10 cellular contexts compared by ENCODE assay signal in genomic region chr22:29846290-29846689, GRCh38.
"Had no signal": no experiment of that assay in that cellular context is flagged by ENCODE, and none has a peak within 500 bp of the region (broad histone marks: within the 10 kb centered on the region; RNA-seq: fewer than 3 reads in every experiment).

No MANE protein-coding gene starts in this region.

- H2AFZ ChIP-seq: GM23248 had no signal

- H3K4me2 ChIP-seq: KMS-11 had no signal

- H3K27ac ChIP-seq: GM23248, HL-60, KMS-11 had no signal

- H3K4me3 ChIP-seq: GM23248 had no signal

- FAIRE-seq: H1, H54, HTR-8/SVneo had no signal

- DNase-seq: GM23248, H9, HCEC 1CT, HFFc6, KBM-7 had no signal

- H3K9ac ChIP-seq: GM23248, KMS-11 had no signal
